18 cellular contexts compared by ENCODE assay signal in genomic region chr10:44335330-44336021, GRCh38. TPM values are rescaled to one million over a fixed set of nuclear protein-coding genes. Genes with fewer than 3 reads are reported as not detected.
DNase-seq lines count a peak whose midpoint lies in the region; ATAC-seq, FAIRE-seq and TF ChIP-seq lines count a peak whose summit lies in the region.
"Had no signal": no experiment of that assay in that cellular context is flagged by ENCODE, and none has a peak within 500 bp of the region (broad histone marks: within the 10 kb centered on the region; RNA-seq: fewer than 3 reads in every experiment).

No MANE protein-coding gene starts in this region.

- CTCF ChIA-PET in mammary epithelial cell (lab: Charles Lee; ENCODE audit: low non-redundant PET), result no interaction called here
- CTCF ChIA-PET in IMR-90 (lab: Yijun Ruan, JAX), result interaction anchor here (1.1 kb wide), 1 partner anchor 152 kb away, joined by 3 read pairs; no protein-coding TSS in a partner anchor

- in situ Hi-C loops in mammary epithelial cell (cut with MboI; ENCODE audit: low sequenced_read_pairs in 2 of 2) (no loop called here), IMR-90 (cut with MboI; ENCODE audit: low sequenced_read_pairs) (no loop called here)

- POLR2A ChIA-PET in IMR-90 (lab: Charles Lee; ENCODE audit: unreplicated experiment), result no interaction called here

- H2BK12ac ChIP-seq in neuronal stem cell (ENCODE audit: low read length), result no peak overlapping the region

- H2AK5ac ChIP-seq in IMR-90 (ENCODE audit: low read depth, low read length) (no peak overlapping the region; the same call in 1 of the 2 replicates), neuronal stem cell (ENCODE audit: low read depth, low read length) (peak overlapping the region; percentile 53)

- no peaks in the 10 kb centered on the region for H3K36me3 Mint-ChIP-seq in activated CD4-positive, alpha-beta T cell treated with anti-CD3 and anti-CD28 coated beads, Interleukin-2, amount 10 ng/mL, durations not matched to agents 24 days and 14 days (ENCODE audit: low read depth)

- H3K27ac Mint-ChIP-seq in activated CD4-positive, alpha-beta T cell treated with anti-CD3 and anti-CD28 coated beads, Interleukin-2, amount 10 ng/mL, durations not matched to agents 24 days and 14 days, result no peak overlapping the region

- TF ChIP-seq RAD21 in IMR-90 (IDR thresholded peaks at IDR 0.05; ENCODE audit: low read length), result no peak

- dilution Hi-C loops in mammary epithelial cell (cut with HindIII; ENCODE audit: low sequenced_read_pairs) (no loop called here), IMR-90 (cut with HindIII; ENCODE audit: low sequenced_read_pairs, unreplicated experiment) (no loop called here)

- no peaks in the 10 kb centered on the region for H3K79me2 ChIP-seq in mammary epithelial cell (ENCODE audit: insufficient read depth, low read length)

- H2BK15ac ChIP-seq in IMR-90 (ENCODE audit: low read depth, low read length) (no peak overlapping the region), neuronal stem cell (ENCODE audit: low read length) (no peak overlapping the region)

- H3K56ac ChIP-seq in IMR-90 (ENCODE audit: extremely low read depth, insufficient read depth, low read length), result no peak overlapping the region

- H3K27ac ChIP-seq in breast epithelium (peak overlapping the region; percentile 45 to 69), mammary epithelial cell (ENCODE audit: insufficient read depth, low read depth, low read length) (no peak overlapping the region), IMR-90 (ENCODE audit: insufficient read depth, low read length) (no peak overlapping the region), neuronal stem cell (replicated peaks; ENCODE audit: low read length) (no peak overlapping the region)
- H3K27ac ChIP-seq: KMS-11 had no signal

- 83% methylated on average over 6 of the region's 9 CpGs for WGBS in mammary epithelial cell (ENCODE audit: low coverage, missing lambda C conversion rate)
- WGBS in IMR-90 (ENCODE audit: extremely low coverage in 2 of 2, insufficient read length in 1 of 2), 2 experiments, result 67% methylated on average over 4 of the region's 9 CpGs; no CpG with 5 or more reads in 1 of the 2 experiments
- WGBS in neuronal stem cell (ENCODE audit: extremely low coverage in 2 of 2, insufficient read length in 2 of 2, insufficient replicate concordance in 1 of 2), 2 donors, result no CpG with 5 or more reads among the region's 9 CpGs

- no peak for TF ChIP-seq CTCF in breast epithelium (IDR thresholded peaks at IDR 0.05)
- TF ChIP-seq CTCF in mammary epithelial cell (conservative IDR thresholded peaks at IDR 0.05 in 1 of 2, IDR thresholded peaks at IDR 0.05 in 1 of 2; ENCODE audit: extremely low read depth in 1 of 2, insufficient read depth in 1 of 2, low read depth in 1 of 2, low read length in 2 of 2), result no peak
- TF ChIP-seq CTCF in IMR-90 (conservative IDR thresholded peaks at IDR 0.05; ENCODE audit: low read depth, low read length), result no peak

- H3K9me1 ChIP-seq in IMR-90 (ENCODE audit: insufficient read depth, low read length), result peaks cover 6% of the 10 kb centered on the region; the same call in 1 of the 2 replicates

- no peak for TF ChIP-seq POLR2A in breast epithelium (IDR thresholded peaks at IDR 0.05)
- TF ChIP-seq POLR2A in IMR-90 (IDR thresholded peaks at IDR 0.05; ENCODE audit: low read depth, low read length), result no peak

- ATAC-seq in IMR-90 (ENCODE audit: low read depth), result no peak
- no peak for ATAC-seq in HG03469 (IDR thresholded peaks at IDR 0.05; ENCODE audit: unreplicated experiment)
- ATAC-seq: HepG2 had no signal

- H2BK120ac ChIP-seq in IMR-90 (ENCODE audit: low read depth, low read length), result no peak overlapping the region
- H2BK120ac ChIP-seq in neuronal stem cell (ENCODE audit: low read depth, low read length), result no peak overlapping the region

- H3K36me3 ChIP-seq in breast epithelium (no peaks in the 10 kb centered on the region), mammary epithelial cell (ENCODE audit: insufficient read depth, low read length) (no peaks in the 10 kb centered on the region), IMR-90 (ENCODE audit: control insufficient read depth, insufficient read depth, low read length) (no peaks in the 10 kb centered on the region), neuronal stem cell (replicated peaks in 1 of 2; ENCODE audit: control insufficient read depth in 2 of 2, insufficient read depth in 2 of 2, low read length in 2 of 2) (no peaks in the 10 kb centered on the region)

- H3K18ac ChIP-seq in IMR-90 (ENCODE audit: low read depth, low read length) (no peak overlapping the region), neuronal stem cell (ENCODE audit: low read length) (no peak overlapping the region)

- DNase-seq in breast epithelium (ENCODE audit: low spot score in 2 of 2) (no peak), mammary epithelial cell (no peak), IMR-90 (no peak), neuronal stem cell (ENCODE audit: low spot score) (no peak), urothelium cell line (ENCODE audit: low spot score) (no peak), NCI-H2107 (lab: John Stamatoyannopoulos, UW) (no peak)
- DNase-seq in activated CD4-positive, alpha-beta T cell treated with anti-CD3 and anti-CD28 coated beads, Interleukin-2, amount 10 ng/mL, durations not matched to agents 24 days and 14 days, result no peak
- DNase-seq: C1 segment of cervical spinal cord, NCI-H1048, NCI-H2081 treated with DMSO at 0.1 percent for 48 hours, SHP77 treated with DMSO at 0.1 percent for 48 hours had no signal

- no peaks in the 10 kb centered on the region for H3K9me3 Mint-ChIP-seq in activated CD4-positive, alpha-beta T cell treated with anti-CD3 and anti-CD28 coated beads, Interleukin-2, amount 10 ng/mL, durations not matched to agents 24 days and 14 days
- H3K9me3 Mint-ChIP-seq: HFFc6 had no signal

- H2BK5ac ChIP-seq in IMR-90 (ENCODE audit: low read depth, low read length, poor library complexity, severe bottlenecking), result no peak overlapping the region
- H2BK5ac ChIP-seq in neuronal stem cell (ENCODE audit: low read length), result no peak overlapping the region

- H3K27me3 ChIP-seq in breast epithelium (no peaks in the 10 kb centered on the region), mammary epithelial cell (ENCODE audit: insufficient read depth, low read length) (no peaks in the 10 kb centered on the region), IMR-90 (ENCODE audit: control insufficient read depth, insufficient read depth, low read length) (peaks cover 3% of the 10 kb centered on the region; the same call in 1 of the 2 replicates), neuronal stem cell (ENCODE audit: control insufficient read depth in 3 of 3, insufficient read depth in 3 of 3, low read depth in 1 of 3, low read length in 3 of 3) (no peaks in the 10 kb centered on the region)

- H3K4ac ChIP-seq in IMR-90 (ENCODE audit: low read depth, low read length), result no peak overlapping the region
- no peak overlapping the region for H3K4ac ChIP-seq in neuronal stem cell (ENCODE audit: low read length)

- H3K4me1 Mint-ChIP-seq in activated CD4-positive, alpha-beta T cell treated with anti-CD3 and anti-CD28 coated beads, Interleukin-2, amount 10 ng/mL, durations not matched to agents 24 days and 14 days, result no peaks in the 10 kb centered on the region

- BruUV-seq in mammary epithelial cell (replicated peaks; lab: Mats Ljungman, UMichigan), result no TSS peak
- no TSS peak for BruUV-seq in IMR-90 (replicated peaks; lab: Mats Ljungman, UMichigan)

- H3K23ac ChIP-seq in IMR-90 (ENCODE audit: low read depth, low read length) (no peak overlapping the region), neuronal stem cell (ENCODE audit: low read depth, low read length, poor library complexity) (no peak overlapping the region)

- no peak overlapping the region for H3K4me3 Mint-ChIP-seq in activated CD4-positive, alpha-beta T cell treated with anti-CD3 and anti-CD28 coated beads, Interleukin-2, amount 10 ng/mL, durations not matched to agents 24 days and 14 days

- H4K5ac ChIP-seq in IMR-90 (ENCODE audit: low read depth, low read length), result no peak overlapping the region

- H3K14ac ChIP-seq in IMR-90 (replicated peaks; ENCODE audit: low read depth, low read length) (no peak overlapping the region), neuronal stem cell (ENCODE audit: low read length) (no peak overlapping the region)

- no peak overlapping the region for H2AFZ ChIP-seq in mammary epithelial cell (ENCODE audit: low read depth, low read length)
- H2AFZ ChIP-seq in IMR-90 (replicated peaks; ENCODE audit: low read length, poor library complexity), result no peak overlapping the region
- H2AFZ ChIP-seq in neuronal stem cell (ENCODE audit: low read length), result no peak overlapping the region

- H4K8ac ChIP-seq in IMR-90 (ENCODE audit: low read depth in 2 of 2, low read length in 2 of 2) (no peak overlapping the region), neuronal stem cell (ENCODE audit: low read depth, low read length) (no peak overlapping the region)

- H3K9ac ChIP-seq in mammary epithelial cell (ENCODE audit: insufficient read depth, low read length) (no peak overlapping the region), IMR-90 (ENCODE audit: low read depth, low read length) (no peak overlapping the region), neuronal stem cell (ENCODE audit: low read depth, low read length, poor library complexity) (no peak overlapping the region)
- H3K9ac ChIP-seq: KMS-11 had no signal

- H3K79me1 ChIP-seq in IMR-90 (ENCODE audit: low read depth in 1 of 2, low read length in 2 of 2), result no peaks in the 10 kb centered on the region
- H3K79me1 ChIP-seq in neuronal stem cell (ENCODE audit: low read depth, low read length), result no peaks in the 10 kb centered on the region

- H3K9me3 ChIP-seq in breast epithelium (no peaks in the 10 kb centered on the region), mammary epithelial cell (replicated peaks; ENCODE audit: insufficient read depth, low read length) (peaks cover 23% of the 10 kb centered on the region), IMR-90 (ENCODE audit: control insufficient read depth, insufficient read depth, low read length) (no peaks in the 10 kb centered on the region), neuronal stem cell (replicated peaks in 1 of 2; ENCODE audit: control insufficient read depth in 2 of 2, insufficient read depth in 1 of 2, low read depth in 1 of 2, low read length in 2 of 2) (no peaks in the 10 kb centered on the region)

- no peak overlapping the region for H3K4me3 ChIP-seq in breast epithelium
- H3K4me3 ChIP-seq in mammary epithelial cell (replicated peaks in 1 of 3; ENCODE audit: insufficient read depth in 1 of 3, low read depth in 2 of 3, low read length in 3 of 3), result no peak overlapping the region
- no peak overlapping the region for H3K4me3 ChIP-seq in IMR-90 (ENCODE audit: insufficient read depth, low read depth, low read length)
- no peak overlapping the region for H3K4me3 ChIP-seq in neuronal stem cell (ENCODE audit: low read length in 2 of 2)

- intact Hi-C loops in breast epithelium (cut with DNase I; ENCODE audit: low total_unique reads) (no loop called here), mammary epithelial cell (cut with micrococcal nuclease) (no loop called here), IMR-90 (cut with micrococcal nuclease) (no loop called here)
- intact Hi-C loops in activated CD4-positive, alpha-beta T cell treated with anti-CD3 and anti-CD28 coated beads, Interleukin-2, amount 10 ng/mL, durations not matched to agents 24 days and 14 days (cut with micrococcal nuclease), result no loop called here

- H4K20me1 ChIP-seq in mammary epithelial cell (ENCODE audit: insufficient read depth, low read length), result no peaks in the 10 kb centered on the region
- no peaks in the 10 kb centered on the region for H4K20me1 ChIP-seq in IMR-90 (ENCODE audit: insufficient read depth, low read length)

- no peaks in the 10 kb centered on the region for H3K27me3 Mint-ChIP-seq in activated CD4-positive, alpha-beta T cell treated with anti-CD3 and anti-CD28 coated beads, Interleukin-2, amount 10 ng/mL, durations not matched to agents 24 days and 14 days

- FAIRE-seq in urothelium cell line (lab: Jason Lieb, UNC), result peak; percentile 32
- FAIRE-seq: H54, HepG2, RCC 7860 had no signal

- no peak overlapping the region for H4K91ac ChIP-seq in IMR-90 (ENCODE audit: insufficient read depth, low read depth, low read length)
- H4K91ac ChIP-seq in neuronal stem cell (ENCODE audit: low read depth, low read length, poor library complexity), result no peak overlapping the region

- 0 out of 2 replicates have a peak overlapping the region, but pooled peaks have one; percentile 10 for H2BK20ac ChIP-seq in IMR-90 (ENCODE audit: low read depth, low read length)

- H3K4me1 ChIP-seq in breast epithelium, result no peaks in the 10 kb centered on the region
- H3K4me1 ChIP-seq in mammary epithelial cell (ENCODE audit: insufficient read depth, low read length), result no peaks in the 10 kb centered on the region
- H3K4me1 ChIP-seq in IMR-90 (ENCODE audit: control insufficient read depth, insufficient read depth, low read length), result peaks cover 14% of the 10 kb centered on the region
- H3K4me1 ChIP-seq in neuronal stem cell (ENCODE audit: control insufficient read depth in 2 of 2, insufficient read depth in 1 of 2, low read depth in 1 of 2, low read length in 2 of 2), result peaks cover 0 to 9% of the 10 kb centered on the region in 2 donors

- no peak overlapping the region for H2AK9ac ChIP-seq in IMR-90 (replicated peaks; ENCODE audit: low read depth, low read length, poor library complexity)

- H3K4me2 ChIP-seq in mammary epithelial cell (ENCODE audit: insufficient read depth, low read depth, low read length) (no peak overlapping the region), IMR-90 (ENCODE audit: low read depth, low read length) (no peak overlapping the region), neuronal stem cell (ENCODE audit: insufficient read depth, low read length, poor library complexity, severe bottlenecking) (no peak overlapping the region)
- H3K4me2 ChIP-seq: KMS-11 had no signal

RNA-seq across cellular contexts. Expression of gene CXCL12, which starts 49.4 kb away (rescaled TPM):
- total RNA-seq in breast epithelium (100 to 1,000 TPM in 2 of 3 donors, 10 to 100 TPM in 1; 66.4 to 164 (median 103) TPM), mammary epithelial cell (under 1 TPM in 1 of 2 donors, not detected in 1; 0.50 TPM), IMR-90 (2012; rRNA removed) (15.8 and 16.9 TPM in 2 replicates)
- polyA plus RNA-seq in mammary epithelial cell (not detected), IMR-90 (2012; rRNA removed) (79.4 and 80.7 TPM in 2 replicates)
- polyA minus RNA-seq in mammary epithelial cell, result not detected
- polyA plus RNA-seq in IMR-90 (2012; cell fraction: cytosol; rRNA removed), result 71.2 and 87.9 TPM in 2 replicates
- polyA plus RNA-seq in IMR-90 (2012; cell fraction: nucleus; rRNA removed; ENCODE audit: low replicate concordance), result 82.3 and 90.9 TPM in 2 replicates
- 0.54 TPM for polyA plus RNA-seq in neuronal stem cell (2013, experiment 1 of 2)
- 0.64 TPM for polyA plus RNA-seq in neuronal stem cell (2013, experiment 2 of 2)
- not detected in 2 replicates for total RNA-seq in activated CD4-positive, alpha-beta T cell treated with anti-CD3 and anti-CD28 coated beads, Interleukin-2, amount 10 ng/mL, durations not matched to agents 24 days and 14 days
- total RNA-seq: A172, HepG2 had no signal
- polyA plus RNA-seq: HepG2 had no signal

Comparison
In these comparisons a context has a peak if more than half of its experiments do, and no peak if none do; other contexts are left out.
1. H3K27ac ChIP-seq: peak in breast epithelium (2 of 2); none in mammary epithelial cell (single experiment), IMR-90 (single experiment) and neuronal stem cell (single experiment).
2. RNA of gene CXCL12, which starts 49.4 kb away (total RNA-seq): 66.4 to 164 TPM in breast epithelium and 15.8 to 16.9 TPM in IMR-90; 0.50 TPM in mammary epithelial cell and not detected in activated CD4-positive, alpha-beta T cell treated with anti-CD3 and anti-CD28 coated beads, Interleukin-2, amount 10 ng/mL, durations not matched to agents 24 days and 14 days; every median in the first group is over 10 times any median in the second.